Comparison of ENCODE assay signal across 20 cellular contexts in the genomic region with DNA sequence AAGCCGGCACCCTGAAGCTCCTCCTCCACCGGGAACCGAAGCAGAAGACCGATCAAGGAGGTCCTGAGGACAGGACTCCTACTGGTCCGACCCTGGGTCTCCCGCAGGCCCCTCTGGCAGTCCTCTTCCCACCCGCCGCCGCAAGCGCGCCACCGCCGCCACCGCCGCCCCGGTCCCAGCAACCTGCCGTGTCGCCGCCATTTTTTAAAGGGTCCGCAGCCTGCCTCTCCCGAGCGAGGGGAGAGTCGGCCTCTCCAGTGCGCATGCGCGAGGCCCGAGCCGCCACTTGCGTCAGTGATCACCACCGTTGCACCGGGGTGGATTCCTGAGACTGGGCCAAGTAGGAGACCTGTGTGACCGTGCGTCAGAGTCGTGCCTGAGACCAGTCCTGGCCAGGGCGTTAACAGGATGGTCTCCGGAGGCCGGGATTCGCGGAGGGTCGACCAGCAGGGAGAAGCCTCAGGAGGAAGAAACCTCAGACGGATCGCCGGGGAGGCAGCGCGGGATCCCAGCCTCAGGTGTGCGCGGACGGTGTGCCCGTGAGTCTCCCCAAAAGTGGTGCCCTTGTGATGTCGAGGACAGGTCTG. TPM values are rescaled to one million over a fixed set of nuclear protein-coding genes. Genes with fewer than 3 reads are reported as not detected.
A peak's percentile ranks its signal among the peaks of the same experiment; 100 is the strongest.
DNase-seq lines count a peak whose midpoint lies in the region; ATAC-seq and TF ChIP-seq lines count a peak whose summit lies in the region.
"Had no signal": no experiment of that assay in that cellular context is flagged by ENCODE, and none has a peak within 500 bp of the region (broad histone marks: within the 10 kb centered on the region; RNA-seq: fewer than 3 reads in every experiment).

No MANE protein-coding gene starts in this region.

- no peak overlapping the region for H3K27ac Mint-ChIP-seq in type B pancreatic cell
- no peak overlapping the region for H3K27ac Mint-ChIP-seq in activated naive CD8-positive, alpha-beta T cell treated with anti-CD3 and anti-CD28 coated beads, Interleukin-2, amount 50 U/mL, for 24 hours
- H3K27ac Mint-ChIP-seq: activated CD4-positive, alpha-beta T cell treated with anti-CD3 and anti-CD28 coated beads, Interleukin-2, amount 10 ng/mL, durations not matched to agents 7 days and 5 days; activated naive CD8-positive, alpha-beta T cell treated with anti-CD3 and anti-CD28 coated beads, Interleukin-2, amount 10 ng/mL, durations not matched to agents 7 days and 5 days; effector memory CD8-positive, alpha-beta T cell; T-helper 17 cell had no signal

- H3K4me3 ChIP-seq in heart left ventricle (peak overlapping the region in 8 of 12 donors; percentile 17 to 71 (median 30)), esophagus muscularis mucosa (peak overlapping the region in 3 of 4 donors; percentile 15 to 20 (median 19))

- H3K4me3 Mint-ChIP-seq in type B pancreatic cell = no peak overlapping the region
- H3K4me3 Mint-ChIP-seq in activated naive CD8-positive, alpha-beta T cell treated with anti-CD3 and anti-CD28 coated beads, Interleukin-2, amount 50 U/mL, for 24 hours = no peak overlapping the region
- H3K4me3 Mint-ChIP-seq: activated CD4-positive, alpha-beta T cell treated with anti-CD3 and anti-CD28 coated beads, Interleukin-2, amount 10 ng/mL, durations not matched to agents 7 days and 5 days; activated naive CD8-positive, alpha-beta T cell treated with anti-CD3 and anti-CD28 coated beads, Interleukin-2, amount 10 ng/mL, durations not matched to agents 7 days and 5 days; effector memory CD8-positive, alpha-beta T cell; naive thymus-derived CD8-positive, alpha-beta T cell; T-helper 17 cell had no signal

- no peak for TF ChIP-seq CTCF in heart left ventricle (IDR thresholded peaks at IDR 0.05)
- TF ChIP-seq CTCF in esophagus muscularis mucosa (IDR thresholded peaks at IDR 0.05) = no peak
- no peak for TF ChIP-seq CTCF in type B pancreatic cell (conservative IDR thresholded peaks at IDR 0.05)

- no peaks in the 10 kb centered on the region for H3K36me3 Mint-ChIP-seq in type B pancreatic cell
- H3K36me3 Mint-ChIP-seq in activated naive CD8-positive, alpha-beta T cell treated with anti-CD3 and anti-CD28 coated beads, Interleukin-2, amount 50 U/mL, for 24 hours (ENCODE audit: low read depth) = peaks cover 4% of the 10 kb centered on the region

- peaks cover 0 to 9% (median 0%) of the 10 kb centered on the region in 12 donors for H3K9me3 ChIP-seq in heart left ventricle
- peaks cover 0 to 19% (median 4%) of the 10 kb centered on the region in 4 donors for H3K9me3 ChIP-seq in esophagus muscularis mucosa

- DNase-seq in heart left ventricle (peak in 4 of 5 donors; percentile 81 to 92 (median 84)), Right ventricle myocardium superior (no peak), NCI-H2227 treated with DMSO at 0.1 percent for 48 hours (lab: John Stamatoyannopoulos, UW) (peak; percentile 33), esophagus muscularis mucosa (ENCODE audit: extremely low spot score) (no peak), type B pancreatic cell (ENCODE audit: extremely low spot score, unreplicated experiment) (peak; percentile 68), activated gamma-delta T cell (lab: John Stamatoyannopoulos, UW) (no peak)
- DNase-seq in activated naive CD8-positive, alpha-beta T cell treated with anti-CD3 and anti-CD28 coated beads, Interleukin-2, amount 50 U/mL, for 24 hours = no peak
- DNase-seq: activated CD4-positive, alpha-beta T cell treated with anti-CD3 and anti-CD28 coated beads, Interleukin-2, amount 10 ng/mL, durations not matched to agents 7 days and 5 days; activated naive CD8-positive, alpha-beta T cell treated with anti-CD3 and anti-CD28 coated beads, Interleukin-2, amount 10 ng/mL, durations not matched to agents 7 days and 5 days; effector memory CD8-positive, alpha-beta T cell; esophagus squamous epithelium; GDM1; NCI-H1105 treated with DMSO at 0.1 percent for 48 hours; NCI-H526 treated with DMSO at 0.1 percent for 48 hours; OCI-M1; sigmoid colon; T-helper 17 cell had no signal

- ATAC-seq in heart left ventricle (peak in 2 of 4 donors; percentile 50 to 96), Right ventricle myocardium superior (ENCODE audit: poor library complexity) (no peak), HG03097 (IDR thresholded peaks at IDR 0.05; ENCODE audit: low FRiP score, unreplicated experiment) (no peak)
- no peak for ATAC-seq in activated naive CD8-positive, alpha-beta T cell treated with anti-CD3 and anti-CD28 coated beads, Interleukin-2, amount 50 U/mL, for 24 hours
- ATAC-seq: effector memory CD8-positive, alpha-beta T cell; gastroesophageal sphincter; naive thymus-derived CD8-positive, alpha-beta T cell; T-helper 17 cell had no signal

- H3K36me3 ChIP-seq in heart left ventricle (no peaks in the 10 kb centered on the region), esophagus muscularis mucosa (peaks cover 0 to 3% (median 0%) of the 10 kb centered on the region in 4 donors)
- H3K36me3 ChIP-seq: esophagus squamous epithelium, sigmoid colon had no signal

- H3K4me1 Mint-ChIP-seq in type B pancreatic cell (ENCODE audit: unreplicated experiment) = no peaks in the 10 kb centered on the region
- no peaks in the 10 kb centered on the region for H3K4me1 Mint-ChIP-seq in activated naive CD8-positive, alpha-beta T cell treated with anti-CD3 and anti-CD28 coated beads, Interleukin-2, amount 50 U/mL, for 24 hours
- H3K4me1 Mint-ChIP-seq: activated CD4-positive, alpha-beta T cell treated with anti-CD3 and anti-CD28 coated beads, Interleukin-2, amount 10 ng/mL, durations not matched to agents 7 days and 5 days; activated naive CD8-positive, alpha-beta T cell treated with anti-CD3 and anti-CD28 coated beads, Interleukin-2, amount 10 ng/mL, durations not matched to agents 7 days and 5 days; naive thymus-derived CD8-positive, alpha-beta T cell; T-helper 17 cell had no signal

- H3K27me3 Mint-ChIP-seq in type B pancreatic cell = no peaks in the 10 kb centered on the region
- no peaks in the 10 kb centered on the region for H3K27me3 Mint-ChIP-seq in activated naive CD8-positive, alpha-beta T cell treated with anti-CD3 and anti-CD28 coated beads, Interleukin-2, amount 50 U/mL, for 24 hours
- H3K27me3 Mint-ChIP-seq: activated CD4-positive, alpha-beta T cell treated with anti-CD3 and anti-CD28 coated beads, Interleukin-2, amount 10 ng/mL, durations not matched to agents 7 days and 5 days; activated naive CD8-positive, alpha-beta T cell treated with anti-CD3 and anti-CD28 coated beads, Interleukin-2, amount 10 ng/mL, durations not matched to agents 7 days and 5 days; effector memory CD8-positive, alpha-beta T cell; naive thymus-derived CD8-positive, alpha-beta T cell; T-helper 17 cell had no signal

- H3K27me3 ChIP-seq in heart left ventricle = no peaks in the 10 kb centered on the region
- no peaks in the 10 kb centered on the region for H3K27me3 ChIP-seq in esophagus muscularis mucosa
- H3K27me3 ChIP-seq: esophagus squamous epithelium, gastroesophageal sphincter, sigmoid colon had no signal

- intact Hi-C loops in heart left ventricle (cut with DNase I) = no loop called here
- intact Hi-C loops in Right ventricle myocardium superior (cut with DNase I) = no loop called here
- intact Hi-C loops in esophagus muscularis mucosa (cut with DNase I) = no loop called here

- H3K9me3 Mint-ChIP-seq in type B pancreatic cell = no peaks in the 10 kb centered on the region
- peaks cover 23% of the 10 kb centered on the region for H3K9me3 Mint-ChIP-seq in activated naive CD8-positive, alpha-beta T cell treated with anti-CD3 and anti-CD28 coated beads, Interleukin-2, amount 50 U/mL, for 24 hours

- H3K27ac ChIP-seq in heart left ventricle (peak overlapping the region in 4 of 12 donors; percentile 54 to 73 (median 66)), esophagus muscularis mucosa (replicated peaks in 1 of 4) (no peak overlapping the region)
- H3K27ac ChIP-seq: esophagus squamous epithelium, gastroesophageal sphincter, sigmoid colon had no signal

- H3K4me1 ChIP-seq in heart left ventricle (peaks cover 0 to 3% (median 0%) of the 10 kb centered on the region in 12 donors), esophagus muscularis mucosa (no peaks in the 10 kb centered on the region)
- H3K4me1 ChIP-seq: esophagus squamous epithelium, gastroesophageal sphincter, sigmoid colon had no signal

- TF ChIP-seq POLR2A in heart left ventricle (IDR thresholded peaks at IDR 0.05) (no peak), esophagus muscularis mucosa (IDR thresholded peaks at IDR 0.05; ENCODE audit: low read depth) (no peak)

- TF ChIP-seq EP300 in esophagus muscularis mucosa (IDR thresholded peaks at IDR 0.05) = no peak

- WGBS in heart left ventricle, 4 donors = 74 to 95% (median 87%) methylated on average over 42 to 50 of the region's 50 CpGs
- WGBS in esophagus muscularis mucosa = 91% methylated on average over 45 of the region's 50 CpGs

RNA-seq across cellular contexts. Expression of gene ZNF146, which starts 51.6 kb away (rescaled TPM):
- 10 to 100 TPM; 28.2 to 53.7 (median 35.1) TPM for total RNA-seq in heart left ventricle
- 10 to 100 TPM; 14.1 to 41.1 TPM for polyA plus RNA-seq in heart left ventricle
- total RNA-seq in Right ventricle myocardium superior = 29.6 TPM
- total RNA-seq in esophagus muscularis mucosa = 10 to 100 TPM; 44.9 to 78.2 (median 49.9) TPM
- total RNA-seq in type B pancreatic cell (ENCODE audit: low replicate concordance) = 92.6 and 110 TPM in 2 replicates

RNA-seq across cellular contexts. Expression of gene ZNF565, which starts 52.0 kb away (rescaled TPM):
- 1 to 10 TPM; 2.3 to 4.3 (median 3.0) TPM for total RNA-seq in heart left ventricle
- 1 to 10 TPM; 2.6 to 3.6 TPM for polyA plus RNA-seq in heart left ventricle
- total RNA-seq in Right ventricle myocardium superior = 3.9 TPM
- total RNA-seq in esophagus muscularis mucosa = 1 to 10 TPM; 4.6 to 5.7 (median 5.1) TPM
- total RNA-seq in type B pancreatic cell (ENCODE audit: low replicate concordance) = 5.6 and 6.8 TPM in 2 replicates

Comparison
In these comparisons a context has a peak if more than half of its experiments do, and no peak if none do; other contexts are left out.
1. DNase-seq: peak in heart left ventricle (4 of 5), NCI-H2227 treated with DMSO at 0.1 percent for 48 hours (single experiment) and type B pancreatic cell (single experiment); none in Right ventricle myocardium superior (single experiment), esophagus muscularis mucosa (single experiment), activated naive CD8-positive, alpha-beta T cell treated with anti-CD3 and anti-CD28 coated beads, Interleukin-2, amount 50 U/mL, for 24 hours (single experiment) and activated gamma-delta T cell (single experiment).